ENCODE assay signal across 10 cellular contexts in genomic region chr1:31984419-31985347, GRCh38. TPM values are rescaled to one million over a fixed set of nuclear protein-coding genes. Genes with fewer than 3 reads are reported as not detected.
DNase-seq lines count a peak whose midpoint lies in the region; ATAC-seq lines count a peak whose summit lies in the region.
"Had no signal": no experiment of that assay in that cellular context is flagged by ENCODE, and none has a peak within 500 bp of the region (broad histone marks: within the 10 kb centered on the region; RNA-seq: fewer than 3 reads in every experiment).

No MANE protein-coding gene starts in this region.

- no peak overlapping the region for H3K9ac ChIP-seq in mesendoderm (ENCODE audit: low read length)

- no peak overlapping the region for H3K23ac ChIP-seq in mesendoderm (ENCODE audit: low read length)

- no peaks in the 10 kb centered on the region for H3K9me3 ChIP-seq in mesodermal cell (ENCODE audit: control insufficient read depth, low read length)
- H3K9me3 ChIP-seq: heart right ventricle had no signal

- peaks cover 52% of the 10 kb centered on the region for H3K4me1 Mint-ChIP-seq in activated naive CD8-positive, alpha-beta T cell (ENCODE audit: low read depth)

- H4K5ac ChIP-seq in mesendoderm (ENCODE audit: low read length), result no peak overlapping the region

- no peaks in the 10 kb centered on the region for H3K27me3 ChIP-seq in mesendoderm (ENCODE audit: insufficient read depth, low read length, poor library complexity)
- H3K27me3 ChIP-seq: heart right ventricle had no signal

- H3K18ac ChIP-seq in mesendoderm (ENCODE audit: low read length), result no peak overlapping the region

- no peaks in the 10 kb centered on the region for H3K79me1 ChIP-seq in mesendoderm (ENCODE audit: low read length)

- H4K8ac ChIP-seq in mesendoderm (ENCODE audit: low read depth, low read length), result no peak overlapping the region

- no peak overlapping the region for H2BK5ac ChIP-seq in mesendoderm (ENCODE audit: low read length)

- no peak overlapping the region for H2BK15ac ChIP-seq in mesendoderm (replicated peaks; ENCODE audit: low read depth)

- no peak overlapping the region for H2AK5ac ChIP-seq in mesendoderm (ENCODE audit: low read length)

- peak overlapping the region; percentile 40 for H3K4me3 Mint-ChIP-seq in activated naive CD8-positive, alpha-beta T cell

- no peaks in the 10 kb centered on the region for H3K36me3 Mint-ChIP-seq in activated naive CD8-positive, alpha-beta T cell

- no peaks in the 10 kb centered on the region for H3K27me3 Mint-ChIP-seq in activated naive CD8-positive, alpha-beta T cell

- H3K4me3 ChIP-seq in mesodermal cell (ENCODE audit: extremely low read depth, insufficient read depth, low read length, poor library complexity, severe bottlenecking) (no peak overlapping the region), mesendoderm (ENCODE audit: low read length) (no peak overlapping the region)
- H3K4me3 ChIP-seq: heart right ventricle had no signal

- H3K36me3 ChIP-seq in mesodermal cell (ENCODE audit: control insufficient read depth, insufficient read depth, low read length), result no peaks in the 10 kb centered on the region
- no peaks in the 10 kb centered on the region for H3K36me3 ChIP-seq in mesendoderm (ENCODE audit: control insufficient read depth, insufficient read depth, low read length)
- H3K36me3 ChIP-seq: heart right ventricle had no signal

- no peak overlapping the region for H3K4me2 ChIP-seq in mesendoderm (ENCODE audit: low read length)

- peak overlapping the region; percentile 92 for H3K27ac Mint-ChIP-seq in activated naive CD8-positive, alpha-beta T cell

- peak overlapping the region; percentile 64 for H3K27ac ChIP-seq in mesodermal cell (ENCODE audit: low read depth, low read length, severe bottlenecking)
- no peak overlapping the region for H3K27ac ChIP-seq in mesendoderm (ENCODE audit: low read depth, low read length)

- WGBS in mesodermal cell (ENCODE audit: insufficient coverage in 2 of 2), 2 experiments, result 50 to 70% methylated on average over 1 of the region's 6 CpGs
- no CpG with 5 or more reads among the region's 6 CpGs for WGBS in mesendoderm (ENCODE audit: extremely low coverage, insufficient coverage, low lambda C conversion rate)

- no peaks in the 10 kb centered on the region for H3K9me3 Mint-ChIP-seq in activated naive CD8-positive, alpha-beta T cell (ENCODE audit: low read depth)

- no peak overlapping the region for H3K4ac ChIP-seq in mesendoderm (ENCODE audit: low read depth, low read length)

- peak; percentile 43 for DNase-seq in stimulated activated CD4-positive, alpha-beta T cell treated with anti-CD3 and anti-CD28 coated beads, Interleukin-15, amount 100 ng/mL, for 24 hours
- DNase-seq in stimulated activated CD4-positive, alpha-beta T cell treated with anti-CD3 and anti-CD28 coated beads, Interleukin-12 subunit alpha, Interleukin-12 subunit beta, amount 100 ng/mL, for 4 hours, result no peak
- DNase-seq in mesendoderm (no peak), globus pallidus (ENCODE audit: low spot score) (no peak)
- DNase-seq: heart right ventricle, NCI-H187 had no signal

- ATAC-seq in GM21737 (IDR thresholded peaks at IDR 0.05; ENCODE audit: unreplicated experiment), result no peak
- no peak for ATAC-seq in HG03045 (IDR thresholded peaks at IDR 0.05; ENCODE audit: unreplicated experiment)

- no peak overlapping the region for H3K56ac ChIP-seq in mesendoderm (ENCODE audit: low read length)

- no peak overlapping the region for H2BK120ac ChIP-seq in mesendoderm (ENCODE audit: low read depth, low read length)

- peaks cover 34% of the 10 kb centered on the region for H3K4me1 ChIP-seq in mesodermal cell (ENCODE audit: control insufficient read depth, insufficient read depth, low read length, poor library complexity, severe bottlenecking)
- H3K4me1 ChIP-seq in mesendoderm (ENCODE audit: control insufficient read depth, low read depth, low read length), result no peaks in the 10 kb centered on the region

- H3K79me2 ChIP-seq in mesendoderm (ENCODE audit: control insufficient read depth, insufficient read depth, low read length), result no peaks in the 10 kb centered on the region

RNA-seq across cellular contexts. Expression of gene KHDRBS1, which starts 29.0 kb away (rescaled TPM):
- 189 TPM for polyA plus RNA-seq in mesodermal cell (2013, experiment 1 of 2)
- 212 TPM for polyA plus RNA-seq in mesodermal cell (2013, experiment 2 of 2)
- polyA plus RNA-seq in mesendoderm (2013, experiment 1 of 2), result 245 TPM
- 252 TPM for polyA plus RNA-seq in mesendoderm (2013, experiment 2 of 2)

RNA-seq across cellular contexts. Expression of gene PTP4A2, which starts 46.5 kb away (rescaled TPM):
- 179 TPM for polyA plus RNA-seq in mesodermal cell (2013, experiment 1 of 2)
- polyA plus RNA-seq in mesodermal cell (2013, experiment 2 of 2), result 163 TPM
- 416 TPM for polyA plus RNA-seq in mesendoderm (2013, experiment 1 of 2)
- 418 TPM for polyA plus RNA-seq in mesendoderm (2013, experiment 2 of 2)
